In the genomic region with DNA sequence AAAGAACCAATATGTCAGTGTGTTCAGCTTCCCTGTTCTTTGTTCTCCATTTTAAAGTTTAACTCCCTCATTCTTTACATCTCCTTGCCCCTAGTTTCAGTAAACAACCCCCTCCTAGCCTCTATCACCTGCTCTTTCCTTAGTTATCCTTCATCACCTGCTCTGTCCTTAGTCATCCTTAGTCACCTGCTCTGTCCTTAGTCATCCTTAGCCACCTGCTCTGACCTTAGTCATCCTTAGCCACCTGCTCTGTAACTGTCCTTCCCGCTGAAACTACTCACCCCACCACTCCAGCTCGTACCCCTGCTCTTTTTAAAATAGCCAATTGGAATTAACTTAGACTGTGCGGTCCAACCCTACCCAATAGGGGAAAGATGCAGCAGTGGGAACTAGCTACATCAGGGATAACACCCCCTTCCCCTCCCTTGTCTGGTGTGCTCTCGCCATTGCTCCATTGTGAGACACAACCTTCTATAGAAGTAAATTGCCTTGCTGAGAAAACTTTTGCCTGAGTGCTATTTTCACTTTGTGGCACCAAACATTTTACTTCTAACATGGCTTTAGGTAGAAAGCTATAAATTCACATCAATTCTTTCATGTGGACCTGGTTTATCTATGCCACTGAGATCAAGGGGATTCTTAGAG, we compare ENCODE assay signal across 24 cellular contexts. TPM values are rescaled to one million over a fixed set of nuclear protein-coding genes. Genes with fewer than 3 reads are reported as not detected.
"Had no signal": no experiment of that assay in that cellular context is flagged by ENCODE, and none has a peak within 500 bp of the region (broad histone marks: within the 10 kb centered on the region; RNA-seq: fewer than 3 reads in every experiment).

No MANE protein-coding gene starts in this region.

- H3K36me3 ChIP-seq: brain microvascular endothelial cell had no signal

- H3K4me3 Mint-ChIP-seq: activated B cell treated with CpG ODN at 0.5 μM for 24 hours; activated CD4-positive, alpha-beta T cell treated with anti-CD3 and anti-CD28 coated beads, Interleukin-2, amount 10 ng/mL, durations not matched to agents 24 days and 14 days; activated CD8-positive, alpha-beta memory T cell treated with anti-CD3 and anti-CD28 coated beads, Interleukin-2, amount 10 ng/mL, durations not matched to agents 7 days and 5 days; activated naive CD8-positive, alpha-beta T cell treated with anti-CD3 and anti-CD28 coated beads, Interleukin-2, amount 50 U/mL, for 24 hours; activated T-cell treated with anti-CD3 and anti-CD28 coated beads, Interleukin-2, amount 50 U/mL, for 24 hours; activated T-helper 1 cell treated with anti-CD3 and anti-CD28 coated beads, Interleukin-12 subunit alpha, Interleukin-12 subunit beta, Interleukin-2, Interleukin-4 antibody, amounts not matched to agents 30 ng/mL and 10 ng/mL and 1 ng/mL, durations not matched to agents 14 hours and 24 hours and 36 hours; T-helper 17 cell had no signal

- H3K4me1 Mint-ChIP-seq: activated CD4-positive, alpha-beta T cell treated with anti-CD3 and anti-CD28 coated beads, Interleukin-2, amount 10 ng/mL, durations not matched to agents 24 days and 14 days; activated CD8-positive, alpha-beta memory T cell treated with anti-CD3 and anti-CD28 coated beads, Interleukin-2, amount 10 ng/mL, durations not matched to agents 7 days and 5 days; activated naive CD8-positive, alpha-beta T cell treated with anti-CD3 and anti-CD28 coated beads, Interleukin-2, amount 50 U/mL, for 24 hours; T-helper 17 cell had no signal

- H3K27me3 ChIP-seq: brain microvascular endothelial cell had no signal

- H3K27ac ChIP-seq: brain microvascular endothelial cell had no signal

- H3K36me3 Mint-ChIP-seq: activated CD8-positive, alpha-beta memory T cell treated with anti-CD3 and anti-CD28 coated beads, Interleukin-2, amount 10 ng/mL, durations not matched to agents 7 days and 5 days had no signal

- H3K9me3 Mint-ChIP-seq: activated CD4-positive, alpha-beta T cell treated with anti-CD3 and anti-CD28 coated beads, Interleukin-2, amount 10 ng/mL, durations not matched to agents 24 days and 14 days; activated T-cell treated with anti-CD3 and anti-CD28 coated beads, Interleukin-2, amount 50 U/mL, for 24 hours; activated T-helper 1 cell treated with anti-CD3 and anti-CD28 coated beads, Interleukin-12 subunit alpha, Interleukin-12 subunit beta, Interleukin-2, Interleukin-4 antibody, amounts not matched to agents 30 ng/mL and 10 ng/mL and 1 ng/mL, durations not matched to agents 14 hours and 24 hours and 36 hours had no signal

- DNase-seq: activated B cell treated with CpG ODN at 0.5 μM for 24 hours; activated CD4-positive, alpha-beta T cell treated with anti-CD3 and anti-CD28 coated beads for 1 hour; activated CD4-positive, alpha-beta T cell treated with anti-CD3 and anti-CD28 coated beads, Interleukin-2, amount 10 ng/mL, durations not matched to agents 24 days and 14 days; activated CD4-positive, alpha-beta T cell treated with anti-CD3 and anti-CD28 coated beads, Interleukin-2, amount 50 U/mL, for 48 hours; activated CD8-positive, alpha-beta memory T cell treated with anti-CD3 and anti-CD28 coated beads, Interleukin-2, amount 10 ng/mL, durations not matched to agents 7 days and 5 days; activated effector memory CD4-positive, alpha-beta T cell treated with anti-CD3 and anti-CD28 coated beads, Interleukin-2, amount 50 U/mL, for 16 hours; activated naive CD4-positive, alpha-beta T cell treated with Interleukin-2 at 50 U/mL for 16 hours; activated naive CD8-positive, alpha-beta T cell treated with anti-CD3 and anti-CD28 coated beads, Interleukin-2, amount 50 U/mL, for 24 hours; activated T-cell treated with anti-CD3 and anti-CD28 coated beads, Interleukin-2, amount 50 U/mL, for 24 hours; amniotic stem cell; brain microvascular endothelial cell; caudate nucleus; Kasumi-1; NCI-H1048; NCI-H146; NCI-H187 treated with DMSO at 0.1 percent for 48 hours; NCI-H2081 treated with DMSO at 0.1 percent for 48 hours; NCI-H446; NCI-H524; SIG-M5; T-helper 17 cell; T-helper 9 cell had no signal

- H3K27ac Mint-ChIP-seq: activated B cell treated with CpG ODN at 0.5 μM for 24 hours; activated CD4-positive, alpha-beta T cell treated with anti-CD3 and anti-CD28 coated beads, Interleukin-2, amount 10 ng/mL, durations not matched to agents 24 days and 14 days; activated CD8-positive, alpha-beta memory T cell treated with anti-CD3 and anti-CD28 coated beads, Interleukin-2, amount 10 ng/mL, durations not matched to agents 7 days and 5 days; activated naive CD4-positive, alpha-beta T cell treated with anti-CD3 and anti-CD28 coated beads, Interleukin-2, amount 50 U/mL, for 72 hours; activated naive CD8-positive, alpha-beta T cell treated with anti-CD3 and anti-CD28 coated beads, Interleukin-2, amount 50 U/mL, for 24 hours; activated T-cell treated with anti-CD3 and anti-CD28 coated beads, Interleukin-2, amount 50 U/mL, for 24 hours; activated T-helper 1 cell treated with anti-CD3 and anti-CD28 coated beads, Interleukin-12 subunit alpha, Interleukin-12 subunit beta, Interleukin-2, Interleukin-4 antibody, amounts not matched to agents 30 ng/mL and 10 ng/mL and 1 ng/mL, durations not matched to agents 14 hours and 24 hours and 36 hours; T-helper 17 cell had no signal

- ATAC-seq: activated CD8-positive, alpha-beta memory T cell treated with anti-CD3 and anti-CD28 coated beads, Interleukin-2, amount 10 ng/mL, durations not matched to agents 7 days and 5 days; activated naive CD8-positive, alpha-beta T cell treated with anti-CD3 and anti-CD28 coated beads, Interleukin-2, amount 50 U/mL, for 24 hours; T-helper 17 cell had no signal

- H3K27me3 Mint-ChIP-seq: activated CD4-positive, alpha-beta T cell treated with anti-CD3 and anti-CD28 coated beads, Interleukin-2, amount 10 ng/mL, durations not matched to agents 24 days and 14 days; activated CD8-positive, alpha-beta memory T cell treated with anti-CD3 and anti-CD28 coated beads, Interleukin-2, amount 10 ng/mL, durations not matched to agents 7 days and 5 days; activated T-cell treated with anti-CD3 and anti-CD28 coated beads, Interleukin-2, amount 50 U/mL, for 24 hours; T-helper 17 cell had no signal

RNA-seq across cellular contexts. Expression of a gene that starts 16.2 kb away (rescaled TPM):
- total RNA-seq: activated B cell treated with CpG ODN at 0.5 μM for 24 hours; activated CD4-positive, alpha-beta T cell treated with anti-CD3 and anti-CD28 coated beads, Interleukin-2, amount 10 ng/mL, durations not matched to agents 24 days and 14 days; activated CD8-positive, alpha-beta memory T cell treated with anti-CD3 and anti-CD28 coated beads, Interleukin-2, amount 10 ng/mL, durations not matched to agents 7 days and 5 days; activated naive CD4-positive, alpha-beta T cell treated with anti-CD3 and anti-CD28 coated beads, Interleukin-2, amount 50 U/mL, for 72 hours; activated T-helper 1 cell treated with anti-CD3 and anti-CD28 coated beads, Interleukin-12 subunit alpha, Interleukin-12 subunit beta, Interleukin-2, Interleukin-4 antibody, amounts not matched to agents 30 ng/mL and 10 ng/mL and 1 ng/mL, durations not matched to agents 14 hours and 24 hours and 36 hours; T-helper 17 cell had no signal
